Comparison of ENCODE assay signal across 14 cellular contexts in genomic region chr4:101152521-101152920, GRCh38.
DNase-seq lines count a peak whose midpoint lies in the region; ATAC-seq and TF ChIP-seq lines count a peak whose summit lies in the region.
"Had no signal": no experiment of that assay in that cellular context is flagged by ENCODE, and none has a peak within 500 bp of the region (broad histone marks: within the 10 kb centered on the region; RNA-seq: fewer than 3 reads in every experiment).

No MANE protein-coding gene starts in this region.

- no peaks in the 10 kb centered on the region for H3K27me3 Mint-ChIP-seq in natural killer cell (ENCODE audit: low read depth in 2 of 2)
- H3K27me3 Mint-ChIP-seq in natural killer cell treated with Interleukin-12 subunit alpha and Interleukin-12 subunit beta and Interleukin-15 and Interleukin-18, amount 100 ng/mL, for 72 hours = no peaks in the 10 kb centered on the region
- H3K27me3 Mint-ChIP-seq in central memory CD8-positive, alpha-beta T cell = no peaks in the 10 kb centered on the region
- H3K27me3 Mint-ChIP-seq in naive B cell = no peaks in the 10 kb centered on the region

- H3K36me3 Mint-ChIP-seq in natural killer cell (no peaks in the 10 kb centered on the region), naive B cell (no peaks in the 10 kb centered on the region)
- no peaks in the 10 kb centered on the region for H3K36me3 Mint-ChIP-seq in natural killer cell treated with Interleukin-12 subunit alpha and Interleukin-12 subunit beta and Interleukin-15 and Interleukin-18, amount 100 ng/mL, for 72 hours
- peaks cover 1% of the 10 kb centered on the region for H3K36me3 Mint-ChIP-seq in central memory CD8-positive, alpha-beta T cell (ENCODE audit: insufficient read depth)
- H3K36me3 Mint-ChIP-seq: CD8-positive, alpha-beta T cell had no signal

- no peak for TF ChIP-seq CTCF in natural killer cell (IDR thresholded peaks at IDR 0.05)
- TF ChIP-seq CTCF in foreskin keratinocyte (conservative IDR thresholded peaks at IDR 0.05) = no peak

- peaks cover 40 to 62% of the 10 kb centered on the region in 2 donors for H3K4me1 Mint-ChIP-seq in natural killer cell
- peaks cover 34 to 48% of the 10 kb centered on the region in 2 donors for H3K4me1 Mint-ChIP-seq in natural killer cell treated with Interleukin-12 subunit alpha and Interleukin-12 subunit beta and Interleukin-15 and Interleukin-18, amount 100 ng/mL, for 72 hours (ENCODE audit: low read depth in 2 of 2)
- H3K4me1 Mint-ChIP-seq in central memory CD8-positive, alpha-beta T cell = peaks cover 41% of the 10 kb centered on the region
- peaks cover 40 to 53% (median 41%) of the 10 kb centered on the region in 3 donors for H3K4me1 Mint-ChIP-seq in naive B cell

- H3K4me1 ChIP-seq in foreskin keratinocyte = peaks cover 20% of the 10 kb centered on the region

- H3K27me3 ChIP-seq in foreskin keratinocyte = no peaks in the 10 kb centered on the region
- H3K27me3 ChIP-seq: BLaER1 treated with 17β-estradiol and CSF1 and Interleukin-3, amounts not matched to agents 10 nM and 100 nM had no signal

- H3K4me3 Mint-ChIP-seq in natural killer cell (no peak overlapping the region), naive B cell (peak overlapping the region in 2 of 8 donors; percentile 14 to 27)
- no peak overlapping the region for H3K4me3 Mint-ChIP-seq in natural killer cell treated with Interleukin-12 subunit alpha and Interleukin-12 subunit beta and Interleukin-15 and Interleukin-18, amount 100 ng/mL, for 72 hours
- no peak overlapping the region for H3K4me3 Mint-ChIP-seq in central memory CD8-positive, alpha-beta T cell
- H3K4me3 Mint-ChIP-seq: CD8-positive, alpha-beta T cell had no signal

- ATAC-seq in natural killer cell = no peak
- ATAC-seq in natural killer cell treated with Interleukin-12 subunit alpha and Interleukin-12 subunit beta and Interleukin-15 and Interleukin-18, amount 100 ng/mL, for 72 hours = no peak
- ATAC-seq in central memory CD8-positive, alpha-beta T cell (replicated peaks; ENCODE audit: extremely low read depth, poor library complexity, severe bottlenecking) = no peak
- no peak for ATAC-seq in naive B cell (ENCODE audit: low read depth in 2 of 2)
- no peak for ATAC-seq in foreskin keratinocyte
- ATAC-seq: CD8-positive, alpha-beta T cell had no signal

- H3K27ac Mint-ChIP-seq in natural killer cell (peak overlapping the region; percentile 65 to 75), naive B cell (peak overlapping the region in 4 of 6 donors; percentile 27 to 73 (median 44))
- no peak overlapping the region for H3K27ac Mint-ChIP-seq in natural killer cell treated with Interleukin-12 subunit alpha and Interleukin-12 subunit beta and Interleukin-15 and Interleukin-18, amount 100 ng/mL, for 72 hours
- peak overlapping the region; percentile 8 for H3K27ac Mint-ChIP-seq in central memory CD8-positive, alpha-beta T cell (ENCODE audit: low read depth)
- H3K27ac Mint-ChIP-seq: CD8-positive, alpha-beta T cell had no signal

- intact Hi-C loops in natural killer cell (cut with micrococcal nuclease) = no loop called here

- DNase-seq in natural killer cell (no peak), naive B cell (no peak), T-helper 2 cell (no peak), SW480 (ENCODE audit: low spot score) (no peak), foreskin keratinocyte (no peak)
- DNase-seq in natural killer cell treated with Interleukin-12 subunit alpha and Interleukin-12 subunit beta and Interleukin-15 and Interleukin-18, amount 100 ng/mL, for 72 hours (ENCODE audit: low spot score) = no peak
- no peak for DNase-seq in central memory CD8-positive, alpha-beta T cell (ENCODE audit: low spot score in 2 of 2)
- DNase-seq in stimulated activated CD4-positive, alpha-beta T cell treated with anti-CD3 and anti-CD28 coated beads, Interleukin-15, amount 100 ng/mL, for 24 hours = no peak
- DNase-seq: 8988T; Calu3; CD8-positive, alpha-beta T cell; DMS79 treated with DMSO at 0.1 percent for 48 hours; GF-D8 had no signal

- no peak overlapping the region for H3K27ac ChIP-seq in foreskin keratinocyte
- H3K27ac ChIP-seq: BLaER1 treated with 17β-estradiol and CSF1 and Interleukin-3, amounts not matched to agents 10 nM and 100 nM had no signal

- H3K9me3 Mint-ChIP-seq in natural killer cell = no peaks in the 10 kb centered on the region
- no peaks in the 10 kb centered on the region for H3K9me3 Mint-ChIP-seq in natural killer cell treated with Interleukin-12 subunit alpha and Interleukin-12 subunit beta and Interleukin-15 and Interleukin-18, amount 100 ng/mL, for 72 hours
- H3K9me3 Mint-ChIP-seq in central memory CD8-positive, alpha-beta T cell = no peaks in the 10 kb centered on the region
- no peaks in the 10 kb centered on the region for H3K9me3 Mint-ChIP-seq in naive B cell
- H3K9me3 Mint-ChIP-seq: CD8-positive, alpha-beta T cell had no signal

Comparison
In these comparisons a context has a peak if more than half of its experiments do, and no peak if none do; other contexts are left out.
1. H3K27ac Mint-ChIP-seq: peak in natural killer cell (2 of 2), central memory CD8-positive, alpha-beta T cell (single experiment) and naive B cell (4 of 6); none in natural killer cell treated with Interleukin-12 subunit alpha and Interleukin-12 subunit beta and Interleukin-15 and Interleukin-18, amount 100 ng/mL, for 72 hours (0 of 2).